Comparison of ENCODE assay signal across 8 cellular contexts in genomic region chr7:44081266-44081748, GRCh38. TPM values are rescaled to one million over a fixed set of nuclear protein-coding genes. Genes with fewer than 3 reads are reported as not detected.
A peak's percentile ranks its signal among the peaks of the same experiment; 100 is the strongest.
DNase-seq lines count a peak whose midpoint lies in the region; ATAC-seq, FAIRE-seq and TF ChIP-seq lines count a peak whose summit lies in the region.

No MANE protein-coding gene starts in this region.

- intact Hi-C loops in PC-3 (cut with micrococcal nuclease) = no loop called here
- intact Hi-C loops in pancreas (cut with DNase I) = no loop called here

- H3K9ac ChIP-seq in ES-I3 (ENCODE audit: low read depth, low read length) (peak overlapping the region; percentile 75; the same call in 1 of the 2 replicates), PC-3 (ENCODE audit: low read length) (peak overlapping the region; percentile 89; the same call in 1 of the 2 replicates), duodenal mucosa (ENCODE audit: low read depth in 1 of 2, low read length in 2 of 2) (peak overlapping the region in 1 of 2 donors; percentile 69)

- H3K4me3 ChIP-seq in PC-3 (ENCODE audit: low read length) = peak overlapping the region; percentile 91
- H3K4me3 ChIP-seq in duodenal mucosa (ENCODE audit: low read depth in 1 of 2, low read length in 2 of 2) = peak overlapping the region; percentile 78 to 86
- peak overlapping the region in 3 of 4 donors; percentile 76 to 89 (median 77) for H3K4me3 ChIP-seq in pancreas

- TSS peak; percentile 62 for BruUV-seq in PC-3 (replicated peaks; lab: Mats Ljungman, UMichigan)

- H3K27ac ChIP-seq in PC-3 (ENCODE audit: low read length) (no peak overlapping the region), duodenal mucosa (ENCODE audit: low read depth, low read length) (no peak overlapping the region), pancreas (no peak overlapping the region)

- TF ChIP-seq CTCF in PC-3 (conservative IDR thresholded peaks at IDR 0.05; ENCODE audit: low read depth, low read length) = no peak
- no peak for TF ChIP-seq CTCF in pancreas (IDR thresholded peaks at IDR 0.05)

- no peak for DNase-seq in PC-3
- DNase-seq in pancreas = no peak
- no peak for DNase-seq in LoVo (ENCODE audit: low spot score)
- no peak for DNase-seq in NCI-H526 (lab: John Stamatoyannopoulos, UW)

- POLR2A ChIA-PET in PC-3 (lab: Charles Lee; ENCODE audit: unreplicated experiment) = no interaction called here

- H3K4me2 ChIP-seq in PC-3 (ENCODE audit: low read length) = peak overlapping the region; percentile 96

- H3K79me2 ChIP-seq in PC-3 (ENCODE audit: low read length) = peaks cover 17% of the 10 kb centered on the region

- no peaks in the 10 kb centered on the region for H3K9me2 ChIP-seq in PC-3 (replicated peaks; ENCODE audit: low read length)

- no peaks in the 10 kb centered on the region for H4K20me1 ChIP-seq in PC-3 (ENCODE audit: low read length)

- no peak for ATAC-seq in PC-3
- no peak for ATAC-seq in pancreas
- no peak for ATAC-seq in HG02885 (IDR thresholded peaks at IDR 0.05; ENCODE audit: poor library complexity, unreplicated experiment)
- ATAC-seq in GM21529 (IDR thresholded peaks at IDR 0.05; ENCODE audit: unreplicated experiment) = no peak

- H3K9me3 ChIP-seq in ES-I3 (ENCODE audit: control insufficient read depth, insufficient read depth, low read length) (no peaks in the 10 kb centered on the region), PC-3 (ENCODE audit: low read length) (no peaks in the 10 kb centered on the region), duodenal mucosa (ENCODE audit: control insufficient read depth in 1 of 2, low read length in 2 of 2) (no peaks in the 10 kb centered on the region), pancreas (no peaks in the 10 kb centered on the region)

- WGBS in pancreas, 2 donors = 35 to 42% methylated on average over 9 of the region's 9 CpGs

- no peaks in the 10 kb centered on the region for H3F3A ChIP-seq in PC-3 (ENCODE audit: low read length, unreplicated experiment)

- no peaks in the 10 kb centered on the region for H3K27me3 ChIP-seq in PC-3 (ENCODE audit: low read length)
- no peaks in the 10 kb centered on the region for H3K27me3 ChIP-seq in duodenal mucosa (ENCODE audit: control insufficient read depth in 1 of 2, insufficient read depth in 2 of 2, low read length in 2 of 2)
- no peaks in the 10 kb centered on the region for H3K27me3 ChIP-seq in pancreas

- no peaks in the 10 kb centered on the region for H3K36me3 ChIP-seq in ES-I3 (ENCODE audit: insufficient read depth, low read length)
- H3K36me3 ChIP-seq in PC-3 (ENCODE audit: low read depth, low read length) = peaks cover 7% of the 10 kb centered on the region; the same call in 1 of the 2 replicates
- H3K36me3 ChIP-seq in duodenal mucosa (ENCODE audit: control insufficient read depth in 1 of 2, insufficient read depth in 2 of 2, low read length in 2 of 2) = peaks cover 22 to 45% of the 10 kb centered on the region in 2 donors
- H3K36me3 ChIP-seq in pancreas = peaks cover 0 to 24% (median 5%) of the 10 kb centered on the region in 3 donors

- H2AFZ ChIP-seq in PC-3 (ENCODE audit: low read length) = no peak overlapping the region

- no peak for FAIRE-seq in pancreas (lab: Jason Lieb, UNC)

- H3K4me1 ChIP-seq in ES-I3 (ENCODE audit: insufficient read depth, low read length) (no peaks in the 10 kb centered on the region; the same call in 1 of the 2 replicates), PC-3 (ENCODE audit: insufficient read depth, low read length) (peaks cover 6% of the 10 kb centered on the region; the same call in 1 of the 2 replicates), duodenal mucosa (ENCODE audit: control insufficient read depth in 1 of 2, insufficient read depth in 2 of 2, low read length in 2 of 2) (peaks cover 13 to 16% of the 10 kb centered on the region in 2 donors), pancreas (peaks cover 0 to 6% (median 0%) of the 10 kb centered on the region in 3 donors)

- CTCF ChIA-PET in PC-3 (lab: Charles Lee) = interaction anchor here (0.7 to 1.0 kb wide), 2 partner anchors 62 to 89 kb away, joined by 3 to 5 read pairs; no protein-coding TSS in a partner anchor

RNA-seq across cellular contexts. Expression of gene POLM, which starts 1.0 kb away (rescaled TPM):
- 19.6 and 21.2 TPM in 2 replicates for total RNA-seq in PC-3 (2014; rRNA removed)
- 10 to 100 TPM in 5 of 6 donors, 1 to 10 TPM in 1; 9.0 to 16.4 (median 11.5) TPM for total RNA-seq in pancreas
- 10 to 100 TPM; 21.0 to 28.6 TPM for polyA plus RNA-seq in pancreas

RNA-seq across cellular contexts. Expression of gene PGAM2, which starts 15.9 kb away (rescaled TPM):
- 0.35 and 0.95 TPM in 2 replicates for total RNA-seq in PC-3 (2014; rRNA removed)
- under 1 TPM in 5 of 6 donors, not detected in 1; 0.49 to 0.73 (median 0.59) TPM for total RNA-seq in pancreas
- 1 to 10 TPM; 3.3 to 6.7 TPM for polyA plus RNA-seq in pancreas

RNA-seq across cellular contexts. Expression of gene AEBP1, which starts 22.8 kb away (rescaled TPM):
- total RNA-seq in PC-3 (2014; rRNA removed) = not detected in 2 replicates
- total RNA-seq in pancreas = 10 to 100 TPM in 3 of 6 donors, 1 to 10 TPM in 3; 5.1 to 49.3 (median 11.5) TPM
- 10 to 100 TPM; 19.9 to 21.4 TPM for polyA plus RNA-seq in pancreas

RNA-seq across cellular contexts. Expression of gene DBNL, which starts 36.8 kb away (rescaled TPM):
- total RNA-seq in PC-3 (2014; rRNA removed) (108 and 152 TPM in 2 replicates), pancreas (10 to 100 TPM; 22.1 to 46.9 (median 30.2) TPM)
- polyA plus RNA-seq in pancreas = 10 to 100 TPM; 44.9 to 53.7 TPM

RNA-seq across cellular contexts. Expression of gene POLD2, which starts 42.0 kb away (rescaled TPM):
- total RNA-seq in PC-3 (2014; rRNA removed) (224 and 225 TPM in 2 replicates), pancreas (10 to 100 TPM; 40.6 to 57.3 (median 47.7) TPM)
- polyA plus RNA-seq in pancreas = 10 to 100 TPM; 68.3 to 86.4 TPM
